15 cellular contexts compared by ENCODE assay signal in the genomic region with DNA sequence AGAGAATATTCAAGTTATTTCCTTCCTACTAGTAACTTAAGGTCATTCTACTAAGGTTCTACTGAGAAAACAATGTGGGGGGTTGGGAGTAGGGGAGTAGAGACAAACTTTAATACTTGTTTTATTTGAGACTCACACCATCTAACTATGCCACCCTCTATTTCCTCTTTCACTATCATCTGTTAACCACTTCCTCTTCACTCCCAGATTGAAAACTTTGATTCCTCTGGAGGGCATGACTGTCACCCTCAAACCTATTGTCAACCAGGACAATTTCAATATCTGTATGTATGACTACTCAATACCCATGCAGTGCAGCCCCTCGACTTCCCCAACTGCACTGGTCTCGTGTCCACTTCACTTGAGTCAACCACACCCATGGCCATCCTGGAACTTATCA.
A peak's percentile ranks its signal among the peaks of the same experiment; 100 is the strongest.
DNase-seq lines count a peak whose midpoint lies in the region; ATAC-seq and TF ChIP-seq lines count a peak whose summit lies in the region.
"Had no signal": no experiment of that assay in that cellular context is flagged by ENCODE, and none has a peak within 500 bp of the region (broad histone marks: within the 10 kb centered on the region; RNA-seq: fewer than 3 reads in every experiment).

No MANE protein-coding gene starts in this region.

- H3K27ac Mint-ChIP-seq in stimulated activated memory B cell treated with anti-CD40 and anti-IgM and Interleukin-4, amounts not matched to agents 10 μg/mL and 1 μg/mL and 100 μg/mL, for 72 hours = no peak overlapping the region
- no peak overlapping the region for H3K27ac Mint-ChIP-seq in CD8-positive, alpha-beta T cell
- H3K27ac Mint-ChIP-seq: CD4-positive, alpha-beta memory T cell; HFFc6; T-cell had no signal

- no peak for TF ChIP-seq CTCF in CD8-positive, alpha-beta T cell (IDR thresholded peaks at IDR 0.05)

- H3K9me3 Mint-ChIP-seq in stimulated activated memory B cell treated with anti-CD40 and anti-IgM and Interleukin-4, amounts not matched to agents 10 μg/mL and 1 μg/mL and 100 μg/mL, for 72 hours = peaks cover 5% of the 10 kb centered on the region
- H3K9me3 Mint-ChIP-seq in CD8-positive, alpha-beta T cell = no peaks in the 10 kb centered on the region
- H3K9me3 Mint-ChIP-seq: T-cell had no signal

- ATAC-seq in stimulated activated memory B cell treated with anti-CD40 and anti-IgM and Interleukin-4, amounts not matched to agents 10 μg/mL and 1 μg/mL and 100 μg/mL, for 72 hours = peak; percentile 27
- no peak for ATAC-seq in GM21360 (IDR thresholded peaks at IDR 0.05; ENCODE audit: unreplicated experiment)
- ATAC-seq in CD8-positive, alpha-beta T cell = no peak
- ATAC-seq: T-cell had no signal

- no peaks in the 10 kb centered on the region for H3K4me1 ChIP-seq in CD8-positive, alpha-beta T cell (ENCODE audit: insufficient read depth, low read length)

- DNase-seq in Jurkat, Clone E6-1 (ENCODE audit: low read depth, low spot score) = peak; percentile 44
- peak; percentile 61 for DNase-seq in MV-4-11 (lab: John Stamatoyannopoulos, UW)
- peak; percentile 65 for DNase-seq in OCI-M1 (lab: John Stamatoyannopoulos, UW)
- DNase-seq in CD8-positive, alpha-beta T cell = no peak
- DNase-seq in DMS153 (lab: John Stamatoyannopoulos, UW) = no peak
- DNase-seq: CD4-positive, alpha-beta memory T cell; DMS79; HFFc6; NCI-H1092 treated with DMSO at 0.1 percent for 48 hours; NCI-H1694; NCI-H526 treated with DMSO at 0.1 percent for 48 hours; T-cell; T-helper 9 cell had no signal

- peaks cover 9% of the 10 kb centered on the region for H3K4me1 Mint-ChIP-seq in stimulated activated memory B cell treated with anti-CD40 and anti-IgM and Interleukin-4, amounts not matched to agents 10 μg/mL and 1 μg/mL and 100 μg/mL, for 72 hours
- peaks cover 13% of the 10 kb centered on the region for H3K4me1 Mint-ChIP-seq in CD8-positive, alpha-beta T cell (ENCODE audit: low read depth)

- no peaks in the 10 kb centered on the region for H3K36me3 Mint-ChIP-seq in stimulated activated memory B cell treated with anti-CD40 and anti-IgM and Interleukin-4, amounts not matched to agents 10 μg/mL and 1 μg/mL and 100 μg/mL, for 72 hours
- no peaks in the 10 kb centered on the region for H3K36me3 Mint-ChIP-seq in CD8-positive, alpha-beta T cell
- H3K36me3 Mint-ChIP-seq: CD4-positive, alpha-beta memory T cell; T-cell had no signal

- CTCF ChIA-PET in CD8-positive, alpha-beta T cell (lab: Charles Lee) = no interaction called here

- no peaks in the 10 kb centered on the region for H3K36me3 ChIP-seq in CD8-positive, alpha-beta T cell (ENCODE audit: insufficient read depth, low read length)

- no peak overlapping the region for H3K4me3 ChIP-seq in Jurkat, Clone E6-1 (ENCODE audit: low read length)
- H3K4me3 ChIP-seq in CD8-positive, alpha-beta T cell (ENCODE audit: low read depth, low read length) = no peak overlapping the region

- POLR2A ChIA-PET in CD8-positive, alpha-beta T cell (lab: Charles Lee) = no interaction called here

- no peak overlapping the region for H3K4me3 Mint-ChIP-seq in stimulated activated memory B cell treated with anti-CD40 and anti-IgM and Interleukin-4, amounts not matched to agents 10 μg/mL and 1 μg/mL and 100 μg/mL, for 72 hours
- H3K4me3 Mint-ChIP-seq in CD8-positive, alpha-beta T cell = no peak overlapping the region
- H3K4me3 Mint-ChIP-seq: HFFc6 had no signal

- no peaks in the 10 kb centered on the region for H3K27me3 Mint-ChIP-seq in stimulated activated memory B cell treated with anti-CD40 and anti-IgM and Interleukin-4, amounts not matched to agents 10 μg/mL and 1 μg/mL and 100 μg/mL, for 72 hours
- peaks cover 7% of the 10 kb centered on the region for H3K27me3 Mint-ChIP-seq in CD8-positive, alpha-beta T cell (ENCODE audit: low read depth)

- H3K27ac ChIP-seq in CD8-positive, alpha-beta T cell (ENCODE audit: low read depth, low read length) = no peak overlapping the region

- no peaks in the 10 kb centered on the region for H3K27me3 ChIP-seq in CD8-positive, alpha-beta T cell (ENCODE audit: insufficient read depth, low read length)

- no peaks in the 10 kb centered on the region for H3K9me3 ChIP-seq in CD8-positive, alpha-beta T cell (ENCODE audit: low read length)

- intact Hi-C loops in CD8-positive, alpha-beta T cell (cut with DNase I, micrococcal nuclease) = no loop called here

Comparison
In these comparisons a context has a peak if more than half of its experiments do, and no peak if none do; other contexts are left out.
1. DNase-seq: peak in Jurkat, Clone E6-1 (single experiment), MV-4-11 (single experiment) and OCI-M1 (single experiment); none in CD8-positive, alpha-beta T cell (0 of 7) and DMS153 (single experiment).